In the genomic region with DNA sequence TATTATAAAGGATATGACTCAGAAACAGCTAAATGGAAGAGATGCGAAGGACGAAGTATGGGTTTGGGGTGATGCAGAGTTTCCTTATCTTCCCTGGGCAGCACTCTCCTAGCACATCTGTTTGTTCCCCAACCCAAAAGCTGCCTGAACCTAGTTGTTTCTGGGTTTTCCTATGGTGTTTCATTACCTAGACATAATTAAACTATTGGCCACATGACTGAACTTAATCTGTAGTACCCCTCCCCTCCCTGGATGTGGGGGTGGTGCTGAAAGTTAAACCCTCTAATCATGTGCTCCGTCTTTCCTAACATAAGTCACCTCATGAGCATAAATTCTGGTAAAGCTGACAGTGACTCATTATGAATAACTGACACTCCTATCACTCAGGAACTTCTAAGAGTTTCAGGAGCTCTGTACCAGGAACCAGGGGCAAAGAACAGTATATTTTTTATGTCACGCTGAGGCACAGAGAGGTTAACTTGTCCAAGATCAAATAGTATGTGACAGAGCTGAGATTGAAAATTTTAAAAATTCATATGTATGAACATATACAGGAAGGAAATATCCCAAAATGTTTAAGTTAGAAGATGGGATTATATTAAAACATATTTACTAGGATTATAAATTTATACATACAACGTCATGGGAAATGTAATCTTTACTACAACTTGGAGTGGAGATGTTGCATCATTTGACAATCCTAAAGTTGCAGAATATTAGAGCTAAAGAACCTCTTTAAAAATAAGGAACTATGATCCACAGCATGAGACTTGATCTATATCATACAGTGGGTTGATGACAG, we compare ENCODE assay signal across 9 cellular contexts. TPM values are rescaled to one million over a fixed set of nuclear protein-coding genes. Genes with fewer than 3 reads are reported as not detected.
DNase-seq lines count a peak whose midpoint lies in the region; ATAC-seq and TF ChIP-seq lines count a peak whose summit lies in the region.
"Had no signal": no experiment of that assay in that cellular context is flagged by ENCODE, and none has a peak within 500 bp of the region (broad histone marks: within the 10 kb centered on the region; RNA-seq: fewer than 3 reads in every experiment).

No MANE protein-coding gene starts in this region.

- H3K36me3 Mint-ChIP-seq in activated T-cell treated with anti-CD3 and anti-CD28 coated beads, Interleukin-2, amount 50 U/mL, for 4 hours (ENCODE audit: insufficient read depth) = peaks cover 27% of the 10 kb centered on the region
- H3K36me3 Mint-ChIP-seq in osteocyte (ENCODE audit: unreplicated experiment) = no peaks in the 10 kb centered on the region

- H3K9me3 Mint-ChIP-seq in activated T-cell treated with anti-CD3 and anti-CD28 coated beads, Interleukin-2, amount 50 U/mL, for 4 hours = no peaks in the 10 kb centered on the region
- H3K9me3 Mint-ChIP-seq in osteocyte (ENCODE audit: unreplicated experiment) = no peaks in the 10 kb centered on the region

- TF ChIP-seq CTCF in osteocyte (IDR thresholded peaks at IDR 0.05) = no peak

- peak; percentile 63 to 65 for ATAC-seq in activated T-cell treated with anti-CD3 and anti-CD28 coated beads, Interleukin-2, amount 50 U/mL, for 4 hours
- ATAC-seq in HG03135 (IDR thresholded peaks at IDR 0.05; ENCODE audit: unreplicated experiment) = no peak

- DNase-seq in stimulated activated naive CD4-positive, alpha-beta T cell treated with Interleukin-2 at 50 U/mL for 16 hours (lab: John Stamatoyannopoulos, UW) = peak; percentile 62
- DNase-seq in stimulated activated naive CD4-positive, alpha-beta T cell (lab: John Stamatoyannopoulos, UW) = no peak
- DNase-seq in activated T-cell treated with anti-CD3 and anti-CD28 coated beads, Interleukin-2, amount 50 U/mL, for 4 hours = peak; percentile 7
- DNase-seq in kidney tubule cell (ENCODE audit: low spot score) = peak; percentile 87
- DNase-seq in DMS53 treated with DMSO at 0.1 percent for 48 hours (lab: John Stamatoyannopoulos, UW; ENCODE audit: unreplicated experiment) = no peak
- DNase-seq in osteocyte (ENCODE audit: extremely low spot score, unreplicated experiment) = no peak
- DNase-seq in DMS 273 (lab: John Stamatoyannopoulos, UW; ENCODE audit: unreplicated experiment) = no peak
- DNase-seq: NCI-H748 treated with DMSO at 0.1 percent for 48 hours had no signal

- no peak overlapping the region for H3K27ac Mint-ChIP-seq in osteocyte (ENCODE audit: unreplicated experiment)

- peaks cover 36% of the 10 kb centered on the region for H3K4me1 Mint-ChIP-seq in activated T-cell treated with anti-CD3 and anti-CD28 coated beads, Interleukin-2, amount 50 U/mL, for 4 hours (ENCODE audit: low read depth)
- H3K4me1 Mint-ChIP-seq in osteocyte (ENCODE audit: unreplicated experiment) = peaks cover 4% of the 10 kb centered on the region

- peaks cover 9% of the 10 kb centered on the region for H3K27me3 Mint-ChIP-seq in activated T-cell treated with anti-CD3 and anti-CD28 coated beads, Interleukin-2, amount 50 U/mL, for 4 hours (ENCODE audit: low read depth)
- peaks cover 3% of the 10 kb centered on the region for H3K27me3 Mint-ChIP-seq in osteocyte (ENCODE audit: unreplicated experiment)

- peak overlapping the region; percentile 42 for H3K4me3 Mint-ChIP-seq in activated T-cell treated with anti-CD3 and anti-CD28 coated beads, Interleukin-2, amount 50 U/mL, for 4 hours
- no peak overlapping the region for H3K4me3 Mint-ChIP-seq in osteocyte (ENCODE audit: unreplicated experiment)

RNA-seq across cellular contexts. Expression of gene STRIP2, which starts 4.8 kb away (rescaled TPM):
- total RNA-seq in activated T-cell treated with anti-CD3 and anti-CD28 coated beads, Interleukin-2, amount 50 U/mL, for 4 hours = 10 to 100 TPM; 51.6 to 64.1 (median 56.1) TPM
- 0.73 and 0.81 TPM in 2 replicates for total RNA-seq in osteocyte

Comparison
In these comparisons a context has a peak if more than half of its experiments do, and no peak if none do; other contexts are left out.
1. DNase-seq: peak in stimulated activated naive CD4-positive, alpha-beta T cell treated with Interleukin-2 at 50 U/mL for 16 hours (single experiment), activated T-cell treated with anti-CD3 and anti-CD28 coated beads, Interleukin-2, amount 50 U/mL, for 4 hours (single experiment) and kidney tubule cell (single experiment); none in stimulated activated naive CD4-positive, alpha-beta T cell (0 of 6), DMS53 treated with DMSO at 0.1 percent for 48 hours (single experiment), osteocyte (single experiment) and DMS 273 (single experiment).
2. RNA of gene STRIP2, which starts 4.8 kb away (total RNA-seq): 51.6 to 64.1 TPM in activated T-cell treated with anti-CD3 and anti-CD28 coated beads, Interleukin-2, amount 50 U/mL, for 4 hours; 0.73 to 0.81 TPM in osteocyte; every median in the first group is over 10 times any median in the second.